17 cellular contexts compared by ENCODE assay signal in the genomic region with DNA sequence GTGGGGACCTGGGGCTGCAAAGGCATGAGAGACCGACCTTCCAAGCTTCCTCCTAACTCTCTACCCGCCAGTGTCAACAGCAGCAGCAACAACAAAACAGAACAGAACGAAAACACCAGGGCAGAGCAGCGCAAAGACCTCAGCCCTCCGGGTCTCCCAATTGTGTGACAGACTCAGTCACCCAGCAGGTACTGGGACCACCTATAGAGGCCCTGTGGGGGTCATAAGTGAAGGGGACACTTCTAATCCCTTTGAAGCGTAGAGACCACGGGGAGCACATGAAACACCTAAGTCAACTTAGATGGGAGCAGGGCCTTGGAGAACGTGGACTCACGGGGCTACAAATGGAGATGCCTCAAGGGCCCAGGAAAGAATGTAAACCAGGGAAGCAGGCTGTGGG. TPM values are rescaled to one million over a fixed set of nuclear protein-coding genes. Genes with fewer than 3 reads are reported as not detected.
DNase-seq lines count a peak whose midpoint lies in the region; ATAC-seq, FAIRE-seq and TF ChIP-seq lines count a peak whose summit lies in the region.
"Had no signal": no experiment of that assay in that cellular context is flagged by ENCODE, and none has a peak within 500 bp of the region (broad histone marks: within the 10 kb centered on the region; RNA-seq: fewer than 3 reads in every experiment).

No MANE protein-coding gene starts in this region.

- no peak overlapping the region for H3K4me3 ChIP-seq in HepG2 (replicated peaks in 1 of 3; ENCODE audit: insufficient read depth in 1 of 3, low read depth in 2 of 3, low read length in 3 of 3)
- H3K4me3 ChIP-seq in right lobe of liver, result no peak overlapping the region
- H3K4me3 ChIP-seq in K562, result no peak overlapping the region
- H3K4me3 ChIP-seq: BLaER1, HAP-1 had no signal

- H3K36me3 ChIP-seq in HepG2 (replicated peaks in 1 of 2; ENCODE audit: control insufficient read depth in 1 of 2, insufficient read depth in 2 of 2, low read length in 2 of 2) (no peaks in the 10 kb centered on the region), right lobe of liver (no peaks in the 10 kb centered on the region), K562 (ENCODE audit: control insufficient read depth, insufficient read depth, low read length) (no peaks in the 10 kb centered on the region)
- H3K36me3 ChIP-seq: BLaER1, HAP-1 had no signal

- H3K4me1 ChIP-seq in HepG2 (ENCODE audit: insufficient read depth, low read length) (peaks cover 10% of the 10 kb centered on the region), right lobe of liver (no peaks in the 10 kb centered on the region), K562 (replicated peaks in 1 of 2; ENCODE audit: control insufficient read depth in 2 of 2, insufficient read depth in 2 of 2, low read length in 2 of 2) (no peaks in the 10 kb centered on the region)

- BruUV-seq in HepG2 (replicated peaks; lab: Mats Ljungman, UMichigan), result no TSS peak
- no TSS peak for BruUV-seq in K562 (replicated peaks; lab: Mats Ljungman, UMichigan)

- H3K27ac ChIP-seq in HepG2 (ENCODE audit: extremely low read length, insufficient read depth, low read length) (no peak overlapping the region), right lobe of liver (no peak overlapping the region), K562 (ENCODE audit: extremely low read depth, low read depth, low read length) (no peak overlapping the region)
- H3K27ac ChIP-seq: 22Rv1, BLaER1 had no signal

- H3K27me3 Mint-ChIP-seq in nephron progenitor cell (ENCODE audit: low read depth, poor library complexity), result peaks cover 9% of the 10 kb centered on the region

- WGBS in HepG2 (ENCODE audit: low lambda C conversion rate), result 33% methylated on average over 9 of the region's 9 CpGs
- WGBS in right lobe of liver (ENCODE audit: insufficient coverage, low coverage, low lambda C conversion rate, missing lambda C conversion rate), result 65% methylated on average over 5 of the region's 9 CpGs
- 6% methylated on average over 9 of the region's 9 CpGs for WGBS in K562 (ENCODE audit: insufficient coverage, low coverage, missing lambda C conversion rate)

- POLR2A ChIA-PET in HepG2 (lab: Yijun Ruan, JAX), result no interaction called here
- POLR2A ChIA-PET in K562 (lab: Yijun Ruan, JAX), result interaction anchor here (0.6 kb wide), 1 partner anchor 15 kb away, joined by 3 read pairs; no protein-coding TSS in a partner anchor

- H3K4me1 Mint-ChIP-seq in nephron progenitor cell, result peaks cover 52% of the 10 kb centered on the region

- H3K27me3 ChIP-seq in HepG2 (ENCODE audit: control insufficient read depth in 1 of 2, insufficient read depth in 2 of 2, low read length in 2 of 2) (peaks cover 0 to 36% of the 10 kb centered on the region in 2 experiments; a peak in 4 of 5 replicates), right lobe of liver (no peaks in the 10 kb centered on the region), K562 (ENCODE audit: control insufficient read depth in 2 of 2, insufficient read depth in 2 of 2, low read length in 2 of 2) (peaks cover 23 to 42% of the 10 kb centered on the region in 2 experiments; a peak in 4 of 5 replicates)
- H3K27me3 ChIP-seq: BLaER1 had no signal

- no peaks in the 10 kb centered on the region for H3K9me1 ChIP-seq in K562 (ENCODE audit: control insufficient read depth, insufficient read depth, low read length)

- TF ChIP-seq POLR2A in HepG2 (IDR thresholded peaks at IDR 0.05; ENCODE audit: insufficient read depth in 1 of 2, low read depth in 2 of 2, low read length in 2 of 2) (no peak), right lobe of liver (IDR thresholded peaks at IDR 0.05) (no peak), K562 (conservative IDR thresholded peaks at IDR 0.05) (no peak)

- H3K36me3 Mint-ChIP-seq in nephron progenitor cell (ENCODE audit: low read depth), result no peaks in the 10 kb centered on the region

- DNase-seq in HepG2 (ENCODE audit: low spot score) (no peak), right lobe of liver (no peak), K562 (ENCODE audit: extremely low read depth in 1 of 4, low spot score in 3 of 4) (no peak), nephron progenitor cell (no peak), epidermal melanocyte (ENCODE audit: insufficient read length, low spot score) (no peak), EL (no peak), NK-92 (lab: John Stamatoyannopoulos, UW; ENCODE audit: unreplicated experiment) (no peak)
- DNase-seq: GDM1, HFFc6 had no signal

- no peak; the same call in 2 of the 3 replicates for ATAC-seq in HepG2
- no peak for ATAC-seq in right lobe of liver
- no peak for ATAC-seq in K562
- ATAC-seq in HG03025 (IDR thresholded peaks at IDR 0.05; ENCODE audit: low FRiP score, unreplicated experiment), result no peak

- CTCF ChIA-PET in HepG2 (lab: Yijun Ruan, JAX; ENCODE audit: low intra/inter-chr PET ratio, low total read pairs), result no interaction called here
- CTCF ChIA-PET in K562 (lab: Yijun Ruan, JAX; ENCODE audit: low intra/inter-chr PET ratio), result no interaction called here

- H3K9ac ChIP-seq in HepG2 (ENCODE audit: insufficient read depth, low read depth, low read length), result no peak overlapping the region
- no peak overlapping the region for H3K9ac ChIP-seq in K562 (ENCODE audit: insufficient read depth in 1 of 2, low read depth in 2 of 2, low read length in 2 of 2)
- H3K9ac ChIP-seq: BLaER1 had no signal

- no peak overlapping the region for H2AFZ ChIP-seq in HepG2 (ENCODE audit: low read length)
- H2AFZ ChIP-seq in K562 (ENCODE audit: low read depth, low read length), result no peak overlapping the region

- no peak for FAIRE-seq in HepG2 (lab: Jason Lieb, UNC)
- FAIRE-seq in K562 (lab: Jason Lieb, UNC), result no peak
- FAIRE-seq: GM12892, GM19239, H1 had no signal

- TF ChIP-seq EP300 in HepG2 (IDR thresholded peaks at IDR 0.05; ENCODE audit: low read depth in 2 of 2, low read length in 2 of 2) (no peak), HepG2 (CRISPR knock-in tag; IDR thresholded peaks at IDR 0.05; ENCODE audit: borderline replicate concordance) (no peak), K562 (IDR thresholded peaks at IDR 0.05; ENCODE audit: low read length) (no peak)

- H4K20me1 ChIP-seq in HepG2 (ENCODE audit: insufficient read depth, low read length) (no peaks in the 10 kb centered on the region), K562 (replicated peaks; ENCODE audit: control insufficient read depth, insufficient read depth, low read length) (no peaks in the 10 kb centered on the region)
- H4K20me1 ChIP-seq: BLaER1 had no signal

- no peak for TF ChIP-seq CTCF in HepG2 (CRISPR knock-in tag; IDR thresholded peaks at IDR 0.05)
- no peak for TF ChIP-seq CTCF in right lobe of liver (IDR thresholded peaks at IDR 0.05)
- no peak for TF ChIP-seq CTCF in K562 (IDR thresholded peaks at IDR 0.05 in 2 of 3, conservative IDR thresholded peaks at IDR 0.05 in 1 of 3; ENCODE audit: insufficient read depth in 2 of 3, low read depth in 1 of 3, low read length in 3 of 3)
- no peak for TF ChIP-seq CTCF in nephron progenitor cell (IDR thresholded peaks at IDR 0.05)

- H3K4me2 ChIP-seq in HepG2 (ENCODE audit: low read depth, low read length) (no peak overlapping the region), K562 (ENCODE audit: insufficient read depth, low read length) (no peak overlapping the region)
- H3K4me2 ChIP-seq: BLaER1 had no signal

- TF ChIP-seq RAD21 in HepG2 (CRISPR knock-in tag; IDR thresholded peaks at IDR 0.05) (no peak), K562 (CRISPR knock-in tag; conservative IDR thresholded peaks at IDR 0.05 in 1 of 2, IDR thresholded peaks at IDR 0.05 in 1 of 2) (no peak)

- no peaks in the 10 kb centered on the region for H3K9me3 ChIP-seq in HepG2 (ENCODE audit: low read length)
- H3K9me3 ChIP-seq in right lobe of liver, result no peaks in the 10 kb centered on the region
- no peaks in the 10 kb centered on the region for H3K9me3 ChIP-seq in K562 (replicated peaks; ENCODE audit: control insufficient read depth, insufficient read depth, low read depth, low read length)
- H3K9me3 ChIP-seq: BLaER1, HAP-1 had no signal

- in situ Hi-C loops in HepG2 (cut with HindIII; ENCODE audit: extremely low pct_ligation_motif_present, low pct_unique_long_range_greater_than_20kb), result no loop called here
- in situ Hi-C loops in K562 (cut with MboI), result no loop called here

- H3K9me3 Mint-ChIP-seq in nephron progenitor cell, result no peaks in the 10 kb centered on the region
- H3K9me3 Mint-ChIP-seq: HFFc6 had no signal

- intact Hi-C loops in HepG2 (cut with micrococcal nuclease; ENCODE audit: unreplicated experiment) (no loop called here), right lobe of liver (cut with DNase I) (no loop called here), K562 (cut with micrococcal nuclease) (no loop called here)

- H3K27ac Mint-ChIP-seq in nephron progenitor cell, result peak overlapping the region; percentile 58
- H3K27ac Mint-ChIP-seq: HFFc6 had no signal

- no peaks in the 10 kb centered on the region for H3K79me2 ChIP-seq in HepG2 (ENCODE audit: insufficient read depth, low read length)
- H3K79me2 ChIP-seq in K562 (ENCODE audit: control insufficient read depth, insufficient read depth, low read length), result no peaks in the 10 kb centered on the region

- no peak overlapping the region for H3K4me3 Mint-ChIP-seq in nephron progenitor cell
- H3K4me3 Mint-ChIP-seq: HFFc6 had no signal

RNA-seq across cellular contexts. Expression of gene CCDC182, which starts 12.6 kb away (rescaled TPM):
- total RNA-seq in HepG2 (2016; rRNA removed; fragmentation: Illumina TruSeq; extraction: Trizol), result not detected in 2 replicates
- total RNA-seq in HepG2 (2016; cell fraction: cytosol; rRNA removed; fragmentation: Illumina TruSeq; extraction: Trizol; ENCODE audit: low read depth), result not detected in 2 replicates
- not detected in 2 replicates for total RNA-seq in HepG2 (2016; cell fraction: insoluble cytoplasmic fraction; rRNA removed; fragmentation: Illumina TruSeq; extraction: Trizol)
- total RNA-seq in HepG2 (2016; cell fraction: membrane; rRNA removed; fragmentation: Illumina TruSeq; extraction: Trizol), result not detected in 2 replicates
- not detected in 2 replicates for total RNA-seq in HepG2 (2016; cell fraction: nucleus; rRNA removed; fragmentation: Illumina TruSeq; extraction: Trizol)
- polyA plus RNA-seq in HepG2 (2011; rRNA removed), result not detected in 2 replicates
- not detected in 2 replicates for polyA plus RNA-seq in HepG2 (2011; cell fraction: cytosol; rRNA removed)
- not detected in 2 replicates for polyA plus RNA-seq in HepG2 (2011; cell fraction: nucleus; rRNA removed)
- polyA plus RNA-seq in HepG2 (2012), result not detected in 2 replicates
- polyA plus RNA-seq in HepG2 (2016; cell fraction: cytosol; fragmentation: Illumina TruSeq; extraction: Trizol; ENCODE audit: low read depth), result not detected in 2 replicates
- not detected in 2 replicates for polyA plus RNA-seq in HepG2 (2016; cell fraction: insoluble cytoplasmic fraction; fragmentation: Illumina TruSeq; extraction: Trizol; ENCODE audit: low read depth)
- not detected in 2 replicates for polyA plus RNA-seq in HepG2 (2016; cell fraction: membrane; fragmentation: Illumina TruSeq; extraction: Trizol; ENCODE audit: low read depth)
- polyA plus RNA-seq in HepG2 (2016; cell fraction: nucleus; fragmentation: Illumina TruSeq; extraction: Trizol; ENCODE audit: insufficient read depth, low read depth), result not detected in 2 replicates
- not detected in 2 replicates for polyA minus RNA-seq in HepG2 (2011; rRNA and poly(A)+ RNA removed; ENCODE audit: low replicate concordance)
- polyA minus RNA-seq in HepG2 (2011; cell fraction: cytosol; rRNA and poly(A)+ RNA removed), result not detected in 2 replicates
- not detected in 2 replicates for polyA minus RNA-seq in HepG2 (2011; cell fraction: nucleus; rRNA and poly(A)+ RNA removed)
- total RNA-seq in right lobe of liver, result not detected
- total RNA-seq in K562 (2011; cell fraction: chromatin; rRNA removed; ENCODE audit: low replicate concordance), result not detected in 2 replicates
- total RNA-seq in K562 (2011; cell fraction: nucleolus; rRNA removed), result not detected in 2 replicates
- total RNA-seq in K562 (2011; cell fraction: nucleoplasm; rRNA removed), result not detected in 2 replicates
- not detected in 2 replicates for total RNA-seq in K562 (2014; rRNA removed)
- not detected in 2 replicates for total RNA-seq in K562 (2014; rRNA removed; fragmentation: Illumina TruSeq; extraction: Trizol)
- not detected in 2 replicates for total RNA-seq in K562 (2015; rRNA removed; fragmentation: Illumina TruSeq; extraction: Trizol)
- total RNA-seq in K562 (2021), result not detected in 2 replicates
- polyA plus RNA-seq in K562 (2011; rRNA removed), result not detected in 2 replicates
- polyA plus RNA-seq in K562 (2011; cell fraction: cytosol; rRNA removed), result not detected in 2 replicates
- polyA plus RNA-seq in K562 (2011; cell fraction: nucleus; rRNA removed), result not detected in 2 replicates
- polyA plus RNA-seq in K562 (2012), result not detected in 2 replicates
- polyA plus RNA-seq in K562 (2014; fragmentation: Illumina TruSeq; extraction: Trizol), result not detected in 2 replicates
- not detected for polyA plus RNA-seq in K562 (2014; fragmentation: Nextera tagmentation; extraction: Ambion mirVana)
- not detected in 2 replicates for polyA plus RNA-seq in K562 (2014; rRNA removed)
- polyA minus RNA-seq in K562 (2011; rRNA and poly(A)+ RNA removed), result not detected in 2 replicates
- polyA minus RNA-seq in K562 (2011; cell fraction: cytosol; rRNA and poly(A)+ RNA removed), result not detected in 2 replicates
- not detected in 2 replicates for polyA minus RNA-seq in K562 (2011; cell fraction: nucleus; rRNA and poly(A)+ RNA removed)
- total RNA-seq: A673, H1, HFFc6 had no signal
- polyA plus RNA-seq: H1 had no signal

Comparison
In these comparisons a context has a peak if more than half of its experiments do, and no peak if none do; other contexts are left out.
1. Of the 241 proteins assayed by ChIP-seq in both HepG2 and K562: peak only in HepG2: RNF2; only in K562: ZFP36; in both: none; in neither: 239.